In the genomic region with DNA sequence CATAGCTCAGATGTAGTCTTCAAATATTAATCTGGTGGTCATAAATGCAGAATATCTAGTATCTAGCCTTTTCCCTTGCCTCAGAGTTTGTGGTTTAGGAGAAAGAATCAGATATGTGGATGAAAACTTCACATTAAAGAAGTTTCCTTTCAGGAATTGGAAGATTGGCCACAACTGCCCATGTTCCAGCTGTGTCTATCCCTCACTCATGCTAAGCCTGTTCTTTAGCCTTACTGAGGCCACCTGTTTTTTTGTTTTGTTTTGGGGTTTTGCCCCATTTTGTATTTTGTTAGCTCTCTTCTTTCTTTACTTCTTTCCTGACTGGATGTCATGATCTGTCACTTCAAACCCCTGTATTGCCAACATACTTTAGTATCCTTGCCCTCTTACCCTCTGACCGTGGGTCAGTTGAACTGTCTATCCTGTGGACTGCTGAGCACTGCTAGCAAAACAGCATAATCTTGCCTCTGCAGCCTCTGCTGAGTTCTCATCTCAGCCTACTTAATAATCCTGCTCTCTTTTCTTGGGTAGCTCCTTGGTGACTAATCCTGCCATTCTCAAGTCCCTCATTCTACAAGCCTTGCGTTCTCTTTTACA, we compare ENCODE assay signal across 21 cellular contexts. TPM values are rescaled to one million over a fixed set of nuclear protein-coding genes. Genes with fewer than 3 reads are reported as not detected.
DNase-seq lines count a peak whose midpoint lies in the region; ATAC-seq and TF ChIP-seq lines count a peak whose summit lies in the region.
"Had no signal": no experiment of that assay in that cellular context is flagged by ENCODE, and none has a peak within 500 bp of the region (broad histone marks: within the 10 kb centered on the region; RNA-seq: fewer than 3 reads in every experiment).

No MANE protein-coding gene starts in this region.

- peaks cover 18% of the 10 kb centered on the region for H3K79me2 ChIP-seq in GM23338 (replicated peaks; ENCODE audit: insufficient read depth)

- no peak overlapping the region for H3K4me3 ChIP-seq in GM23338
- H3K4me3 ChIP-seq in SJCRH30, result no peak overlapping the region
- H3K4me3 ChIP-seq in right lobe of liver, result no peak overlapping the region
- H3K4me3 ChIP-seq in neuronal stem cell (ENCODE audit: low read length in 2 of 2), result no peak overlapping the region
- H3K4me3 ChIP-seq: BLaER1 had no signal

- H3K4me2 ChIP-seq in GM23338 (no peak overlapping the region), neuronal stem cell (ENCODE audit: insufficient read depth, low read length, poor library complexity, severe bottlenecking) (no peak overlapping the region)
- H3K4me2 ChIP-seq: BLaER1 had no signal

- H3K9me3 ChIP-seq in SJCRH30 (replicated peaks) (no peaks in the 10 kb centered on the region), right lobe of liver (no peaks in the 10 kb centered on the region), neuronal stem cell (replicated peaks in 1 of 2; ENCODE audit: control insufficient read depth in 2 of 2, insufficient read depth in 1 of 2, low read depth in 1 of 2, low read length in 2 of 2) (no peaks in the 10 kb centered on the region)
- H3K9me3 ChIP-seq: BLaER1 had no signal

- H3K9ac ChIP-seq in neuronal stem cell (ENCODE audit: low read depth, low read length, poor library complexity), result peak overlapping the region; percentile 9
- H3K9ac ChIP-seq: BLaER1 had no signal

- no peak for TF ChIP-seq POLR2A in right lobe of liver (IDR thresholded peaks at IDR 0.05)

- no peak overlapping the region for H4K8ac ChIP-seq in neuronal stem cell (ENCODE audit: low read depth, low read length)

- intact Hi-C loops in right lobe of liver (cut with DNase I), result no loop called here
- intact Hi-C loops in posterior vena cava (cut with DNase I), result loop anchor here in 1 of 2 donors (10.0 kb wide), 1 partner anchor 178 kb away; no protein-coding TSS in a partner anchor

- no peak for DNase-seq in GM23338 (ENCODE audit: low spot score)
- peak; percentile 34 to 72 for DNase-seq in SJCRH30
- DNase-seq in right lobe of liver, result no peak
- no peak for DNase-seq in neuronal stem cell (ENCODE audit: low spot score)
- DNase-seq in posterior vena cava (ENCODE audit: low spot score), result no peak
- DNase-seq in NCI-H146 (lab: John Stamatoyannopoulos, UW), result no peak
- DNase-seq: 8988T; CD4-positive, alpha-beta memory T cell; DMS153; DMS79; GDM1; GOT3; H7; HFFc6 had no signal

- H2AFZ ChIP-seq in GM23338 (no peak overlapping the region), neuronal stem cell (ENCODE audit: low read length) (no peak overlapping the region)

- no peak overlapping the region for H2BK5ac ChIP-seq in neuronal stem cell (ENCODE audit: low read length)

- H3K27ac Mint-ChIP-seq in GM23338, result no peak overlapping the region
- H3K27ac Mint-ChIP-seq: HFFc6 had no signal

- H2AK5ac ChIP-seq in neuronal stem cell (ENCODE audit: low read depth, low read length), result no peak overlapping the region

- no peaks in the 10 kb centered on the region; the same call in 1 of the 2 replicates for H4K20me1 ChIP-seq in GM23338 (replicated peaks; ENCODE audit: insufficient read depth)

- H2BK120ac ChIP-seq in neuronal stem cell (ENCODE audit: low read depth, low read length), result no peak overlapping the region

- H3K36me3 Mint-ChIP-seq in GM23338 (ENCODE audit: low read depth), result no peaks in the 10 kb centered on the region; the same call in 2 of the 3 replicates

- H3K9me2 ChIP-seq in GM23338 (ENCODE audit: insufficient read depth), result no peaks in the 10 kb centered on the region

- no peaks in the 10 kb centered on the region for H3K27me3 ChIP-seq in GM23338 (ENCODE audit: insufficient read depth)
- H3K27me3 ChIP-seq in SJCRH30, result no peaks in the 10 kb centered on the region
- H3K27me3 ChIP-seq in right lobe of liver, result no peaks in the 10 kb centered on the region
- no peaks in the 10 kb centered on the region for H3K27me3 ChIP-seq in neuronal stem cell (ENCODE audit: control insufficient read depth in 3 of 3, insufficient read depth in 3 of 3, low read depth in 1 of 3, low read length in 3 of 3)
- H3K27me3 ChIP-seq: BLaER1 had no signal

- no peak overlapping the region for H3K14ac ChIP-seq in neuronal stem cell (ENCODE audit: low read length)

- H3K23ac ChIP-seq in neuronal stem cell (ENCODE audit: low read depth, low read length, poor library complexity), result no peak overlapping the region

- H4K91ac ChIP-seq in neuronal stem cell (ENCODE audit: low read depth, low read length, poor library complexity), result no peak overlapping the region

- H3K36me3 ChIP-seq in GM23338 (ENCODE audit: insufficient read depth), result no peaks in the 10 kb centered on the region
- no peaks in the 10 kb centered on the region; the same call in 1 of the 2 replicates for H3K36me3 ChIP-seq in SJCRH30
- H3K36me3 ChIP-seq in right lobe of liver, result peaks cover 0 to 5% (median 2%) of the 10 kb centered on the region in 4 donors
- H3K36me3 ChIP-seq in neuronal stem cell (replicated peaks in 1 of 2; ENCODE audit: control insufficient read depth in 2 of 2, insufficient read depth in 2 of 2, low read length in 2 of 2), result peaks cover 0 to 51% of the 10 kb centered on the region in 2 donors

- no peaks in the 10 kb centered on the region for H3K79me1 ChIP-seq in neuronal stem cell (ENCODE audit: low read depth, low read length)

- H3K4ac ChIP-seq in neuronal stem cell (ENCODE audit: low read length), result no peak overlapping the region

- no peaks in the 10 kb centered on the region for H3K4me1 ChIP-seq in GM23338 (ENCODE audit: insufficient read depth)
- H3K4me1 ChIP-seq in SJCRH30, result peaks cover 13% of the 10 kb centered on the region
- peaks cover 0 to 9% (median 0%) of the 10 kb centered on the region in 4 donors for H3K4me1 ChIP-seq in right lobe of liver
- no peaks in the 10 kb centered on the region for H3K4me1 ChIP-seq in neuronal stem cell (ENCODE audit: control insufficient read depth in 2 of 2, insufficient read depth in 1 of 2, low read depth in 1 of 2, low read length in 2 of 2)
- H3K4me1 ChIP-seq: BLaER1 had no signal

- WGBS in right lobe of liver (ENCODE audit: insufficient coverage, low coverage, low lambda C conversion rate, missing lambda C conversion rate), result 65% methylated on average over 2 of the region's 2 CpGs
- no CpG with 5 or more reads among the region's 2 CpGs for WGBS in neuronal stem cell (ENCODE audit: extremely low coverage in 2 of 2, insufficient read length in 2 of 2, insufficient replicate concordance in 1 of 2), 2 donors

- H3K4me3 Mint-ChIP-seq in GM23338, result no peak overlapping the region
- H3K4me3 Mint-ChIP-seq: CD14-positive monocyte; CD4-positive, alpha-beta memory T cell; HFFc6 had no signal

- ATAC-seq in GM23338 (no peak), right lobe of liver (peak in 3 of 4 donors; percentile 60 to 95 (median 65)), GM18858 (IDR thresholded peaks at IDR 0.05; ENCODE audit: unreplicated experiment) (no peak)
- ATAC-seq: HCT116 had no signal

- H3K27ac ChIP-seq in GM23338 (ENCODE audit: low read depth) (peak overlapping the region; percentile 50), SJCRH30 (peak overlapping the region; percentile 47), right lobe of liver (no peak overlapping the region), neuronal stem cell (replicated peaks; ENCODE audit: low read length) (no peak overlapping the region)
- H3K27ac ChIP-seq: BLaER1 had no signal

- H3K27me3 Mint-ChIP-seq in GM23338 (ENCODE audit: insufficient read depth, low read depth, poor library complexity), result no peaks in the 10 kb centered on the region
- H3K27me3 Mint-ChIP-seq: CD4-positive, alpha-beta memory T cell had no signal

- no peak overlapping the region for H2BK12ac ChIP-seq in neuronal stem cell (ENCODE audit: low read length)

- TF ChIP-seq CTCF in GM23338 (conservative IDR thresholded peaks at IDR 0.05; ENCODE audit: low read depth in 2 of 2) (no peak), right lobe of liver (IDR thresholded peaks at IDR 0.05) (no peak)

- peaks cover 2% of the 10 kb centered on the region; the same call in 2 of the 3 replicates for H3K4me1 Mint-ChIP-seq in GM23338

- no peak overlapping the region for H2BK15ac ChIP-seq in neuronal stem cell (ENCODE audit: low read length)

- H3K18ac ChIP-seq in neuronal stem cell (ENCODE audit: low read length), result no peak overlapping the region

- H3F3A ChIP-seq in GM23338 (replicated peaks; ENCODE audit: low read depth), result no peaks in the 10 kb centered on the region

- no peaks in the 10 kb centered on the region for H3K9me3 Mint-ChIP-seq in GM23338
- H3K9me3 Mint-ChIP-seq: CD14-positive monocyte, HFFc6 had no signal

TF ChIP-seq in GM23338, 12 proteins besides CTCF, POLR2A, EP300 and RAD21:
- no peak for TF ChIP-seq EZH2phosphoT487 (IDR thresholded peaks at IDR 0.05; ENCODE audit: unreplicated experiment)
- TF ChIP-seq ZNF114 (CRISPR knock-in tag; IDR thresholded peaks at IDR 0.05), result no peak
- TF ChIP-seq JUNB (IDR thresholded peaks at IDR 0.05; ENCODE audit: unreplicated experiment), result no peak

RNA-seq across cellular contexts. Expression of a gene that starts 22.0 kb away (rescaled TPM):
- total RNA-seq in GM23338 (2014; rRNA removed; shearing (Covaris generic)), result 389 and 434 TPM in 2 replicates
- polyA plus RNA-seq in GM23338 (2016; fragmentation: Nextera tagmentation; extraction: Ambion mirVana), result 778 and 865 TPM in 2 replicates
- 355 and 361 TPM in 2 replicates for total RNA-seq in SJCRH30 (2014; rRNA removed; shearing (Covaris generic))
- total RNA-seq in right lobe of liver, result 10 to 100 TPM; 39.8 to 81.9 (median 54.3) TPM
- 363 TPM for polyA plus RNA-seq in neuronal stem cell (2013, experiment 1 of 2)
- polyA plus RNA-seq in neuronal stem cell (2013, experiment 2 of 2), result 360 TPM
- 100 to 1,000 TPM in 1 of 2 donors, 10 to 100 TPM in 1; 94.3 to 144 TPM for total RNA-seq in posterior vena cava

RNA-seq across cellular contexts. Expression of a gene that starts 47.4 kb away (rescaled TPM):
- total RNA-seq in GM23338 (2014; rRNA removed; shearing (Covaris generic)), result not detected in 2 replicates
- polyA plus RNA-seq in GM23338 (2016; fragmentation: Nextera tagmentation; extraction: Ambion mirVana), result not detected in 2 replicates
- not detected in 2 replicates for total RNA-seq in SJCRH30 (2014; rRNA removed; shearing (Covaris generic))
- total RNA-seq in right lobe of liver, result not detected
- polyA plus RNA-seq in neuronal stem cell (2013, experiment 1 of 2), result not detected
- not detected for polyA plus RNA-seq in neuronal stem cell (2013, experiment 2 of 2)
- total RNA-seq in posterior vena cava, result not detected
- total RNA-seq: A673; CD4-positive, alpha-beta memory T cell; Daoy; H7; HFFc6 had no signal
- polyA plus RNA-seq: AG04450; CD14-positive monocyte; CD4-positive, alpha-beta memory T cell had no signal

Comparison
In these comparisons a context has a peak if more than half of its experiments do, and no peak if none do; other contexts are left out.
1. ATAC-seq: peak in right lobe of liver (3 of 4); none in GM23338 (single experiment) and GM18858 (single experiment).
2. DNase-seq: peak in SJCRH30 (2 of 2); none in GM23338 (single experiment), right lobe of liver (0 of 3), neuronal stem cell (single experiment), posterior vena cava (single experiment) and NCI-H146 (single experiment).
3. H3K27ac ChIP-seq: peak in GM23338 (single experiment) and SJCRH30 (single experiment); none in right lobe of liver (0 of 3) and neuronal stem cell (single experiment).